In the genomic region with DNA sequence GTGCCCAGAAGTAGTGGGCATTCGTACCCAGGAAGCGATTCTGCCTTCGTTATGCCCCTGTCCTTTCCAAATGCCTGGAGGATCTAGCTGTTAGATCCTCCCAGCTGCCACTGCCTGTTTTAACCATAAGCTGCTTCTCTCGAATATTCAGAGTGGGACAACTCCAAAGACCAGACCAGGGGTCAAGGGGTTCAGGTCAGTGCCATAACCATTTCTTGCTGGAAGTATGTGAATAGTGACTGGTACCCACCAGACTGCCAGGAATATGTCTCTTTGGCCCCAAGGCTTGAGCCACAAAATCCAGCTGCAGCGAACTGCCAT, we compare ENCODE assay signal across 9 cellular contexts. TPM values are rescaled to one million over a fixed set of nuclear protein-coding genes. Genes with fewer than 3 reads are reported as not detected.
DNase-seq lines count a peak whose midpoint lies in the region; TF ChIP-seq lines count a peak whose summit lies in the region.
"Had no signal": no experiment of that assay in that cellular context is flagged by ENCODE, and none has a peak within 500 bp of the region (broad histone marks: within the 10 kb centered on the region; RNA-seq: fewer than 3 reads in every experiment).

No MANE protein-coding gene starts in this region.

- no peak for TF ChIP-seq POLR2A in adrenal gland (IDR thresholded peaks at IDR 0.05)

- peaks cover 9 to 32% of the 10 kb centered on the region in 2 donors for H3K4me1 ChIP-seq in adrenal gland (replicated peaks in 1 of 2)
- H3K4me1 ChIP-seq: BE2C had no signal

- H3K4me3 ChIP-seq in adrenal gland, result peak overlapping the region in 1 of 4 donors; percentile 85

- peak overlapping the region in 4 of 5 donors; percentile 73 to 87 (median 84) for H3K27ac ChIP-seq in adrenal gland
- H3K27ac ChIP-seq in layer of hippocampus (ENCODE audit: low read depth, low read length), result peak overlapping the region; percentile 94
- peak overlapping the region; percentile 60 for H3K27ac ChIP-seq in temporal lobe (ENCODE audit: low read depth, low read length)

- no peaks in the 10 kb centered on the region for H3K9me3 Mint-ChIP-seq in activated CD4-positive, alpha-beta T cell treated with anti-CD3 and anti-CD28 coated beads, Interleukin-2, amount 10 ng/mL, durations not matched to agents 24 days and 14 days

- H3K27me3 ChIP-seq in adrenal gland, result no peaks in the 10 kb centered on the region
- no peaks in the 10 kb centered on the region for H3K27me3 ChIP-seq in layer of hippocampus (ENCODE audit: control insufficient read depth, insufficient read depth, low read length)
- H3K27me3 ChIP-seq: BE2C had no signal

- H3K4me3 Mint-ChIP-seq in activated CD4-positive, alpha-beta T cell treated with anti-CD3 and anti-CD28 coated beads, Interleukin-2, amount 10 ng/mL, durations not matched to agents 24 days and 14 days, result peak overlapping the region; percentile 89

- H3K36me3 ChIP-seq in adrenal gland (replicated peaks in 1 of 2), result peaks cover 0 to 52% of the 10 kb centered on the region in 2 donors

- H3K27ac Mint-ChIP-seq in activated CD4-positive, alpha-beta T cell treated with anti-CD3 and anti-CD28 coated beads, Interleukin-2, amount 10 ng/mL, durations not matched to agents 24 days and 14 days, result peak overlapping the region; percentile 96

- H3K36me3 Mint-ChIP-seq in activated CD4-positive, alpha-beta T cell treated with anti-CD3 and anti-CD28 coated beads, Interleukin-2, amount 10 ng/mL, durations not matched to agents 24 days and 14 days (ENCODE audit: low read depth), result peaks cover 26% of the 10 kb centered on the region

- no peak for DNase-seq in activated CD4-positive, alpha-beta T cell treated with anti-CD3 and anti-CD28 coated beads, Interleukin-2, amount 10 ng/mL, durations not matched to agents 24 days and 14 days
- DNase-seq in activated CD4-positive, alpha-beta T cell treated with anti-CD3 and anti-CD28 coated beads, Interleukin-2, amount 50 U/mL, for 4 hours, result no peak
- DNase-seq in adrenal gland (no peak), mucosa of gallbladder (ENCODE audit: low spot score) (no peak)
- no peak for DNase-seq in activated effector memory CD4-positive, alpha-beta T cell treated with anti-CD3 and anti-CD28 coated beads, Interleukin-2, amount 50 U/mL, for 16 hours
- DNase-seq in activated CD8-positive, alpha-beta memory T cell treated with anti-CD3 and anti-CD28 coated beads, Interleukin-2, amount 50 U/mL, for 4 hours, result no peak

- no peaks in the 10 kb centered on the region for H3K9me3 ChIP-seq in adrenal gland (replicated peaks in 1 of 3)
- H3K9me3 ChIP-seq: BE2C had no signal

- H3K27me3 Mint-ChIP-seq in activated CD4-positive, alpha-beta T cell treated with anti-CD3 and anti-CD28 coated beads, Interleukin-2, amount 10 ng/mL, durations not matched to agents 24 days and 14 days, result no peaks in the 10 kb centered on the region

- 18 to 28% (median 20%) methylated on average over 5 of the region's 5 CpGs for WGBS in adrenal gland, 4 donors

- intact Hi-C loops in activated CD4-positive, alpha-beta T cell treated with anti-CD3 and anti-CD28 coated beads, Interleukin-2, amount 10 ng/mL, durations not matched to agents 24 days and 14 days (cut with micrococcal nuclease), result loop anchor here (1.0 to 2.0 kb wide), 2 partner anchors 52 to 70 kb away; a partner anchor contains a TSS
- intact Hi-C loops in adrenal gland (cut with DNase I), result loop anchor here (10.0 kb wide), 2 partner anchors 56 to 176 kb away; a partner anchor contains a TSS

- TF ChIP-seq CTCF in adrenal gland (IDR thresholded peaks at IDR 0.05), result peak in 2 of 6 experiments; percentile 29 to 36

- H3K4me1 Mint-ChIP-seq in activated CD4-positive, alpha-beta T cell treated with anti-CD3 and anti-CD28 coated beads, Interleukin-2, amount 10 ng/mL, durations not matched to agents 24 days and 14 days, result peaks cover 26% of the 10 kb centered on the region

RNA-seq across cellular contexts. Expression of a gene that starts 0.9 kb away (rescaled TPM):
- total RNA-seq in activated CD4-positive, alpha-beta T cell treated with anti-CD3 and anti-CD28 coated beads, Interleukin-2, amount 10 ng/mL, durations not matched to agents 24 days and 14 days, result 31.2 and 31.6 TPM in 2 replicates
- total RNA-seq in adrenal gland (10 to 100 TPM in 4 of 8 donors, 1 to 10 TPM in 4; 3.7 to 28.0 (median 11.6) TPM), temporal lobe (4.2 TPM), mucosa of gallbladder (18.6 TPM)
- polyA plus RNA-seq in adrenal gland, result 1 to 10 TPM; 1.4 to 9.8 (median 2.3) TPM

RNA-seq across cellular contexts. Expression of a gene that starts 52.3 kb away (rescaled TPM):
- total RNA-seq in activated CD4-positive, alpha-beta T cell treated with anti-CD3 and anti-CD28 coated beads, Interleukin-2, amount 10 ng/mL, durations not matched to agents 24 days and 14 days, result 69.9 and 76.1 TPM in 2 replicates
- total RNA-seq in adrenal gland (10 to 100 TPM in 6 of 8 donors, 1 to 10 TPM in 2; 8.3 to 31.1 (median 11.3) TPM), temporal lobe (8.1 TPM), mucosa of gallbladder (11.5 TPM)
- 10 to 100 TPM in 1 of 3 donors, 1 to 10 TPM in 2; 5.4 to 14.0 (median 7.2) TPM for polyA plus RNA-seq in adrenal gland

RNA-seq across cellular contexts. Expression of a gene that starts 52.7 kb away (rescaled TPM):
- 26.4 and 26.7 TPM in 2 replicates for total RNA-seq in activated CD4-positive, alpha-beta T cell treated with anti-CD3 and anti-CD28 coated beads, Interleukin-2, amount 10 ng/mL, durations not matched to agents 24 days and 14 days
- total RNA-seq in adrenal gland (100 to 1,000 TPM in 3 of 8 donors, 10 to 100 TPM in 5; 54.8 to 173 (median 90.7) TPM), temporal lobe (12.5 TPM), mucosa of gallbladder (69.6 TPM)
- polyA plus RNA-seq in adrenal gland, result 10 to 100 TPM; 21.0 to 87.0 (median 57.7) TPM
